Comparison of ENCODE assay signal across 8 cellular contexts in the genomic region with DNA sequence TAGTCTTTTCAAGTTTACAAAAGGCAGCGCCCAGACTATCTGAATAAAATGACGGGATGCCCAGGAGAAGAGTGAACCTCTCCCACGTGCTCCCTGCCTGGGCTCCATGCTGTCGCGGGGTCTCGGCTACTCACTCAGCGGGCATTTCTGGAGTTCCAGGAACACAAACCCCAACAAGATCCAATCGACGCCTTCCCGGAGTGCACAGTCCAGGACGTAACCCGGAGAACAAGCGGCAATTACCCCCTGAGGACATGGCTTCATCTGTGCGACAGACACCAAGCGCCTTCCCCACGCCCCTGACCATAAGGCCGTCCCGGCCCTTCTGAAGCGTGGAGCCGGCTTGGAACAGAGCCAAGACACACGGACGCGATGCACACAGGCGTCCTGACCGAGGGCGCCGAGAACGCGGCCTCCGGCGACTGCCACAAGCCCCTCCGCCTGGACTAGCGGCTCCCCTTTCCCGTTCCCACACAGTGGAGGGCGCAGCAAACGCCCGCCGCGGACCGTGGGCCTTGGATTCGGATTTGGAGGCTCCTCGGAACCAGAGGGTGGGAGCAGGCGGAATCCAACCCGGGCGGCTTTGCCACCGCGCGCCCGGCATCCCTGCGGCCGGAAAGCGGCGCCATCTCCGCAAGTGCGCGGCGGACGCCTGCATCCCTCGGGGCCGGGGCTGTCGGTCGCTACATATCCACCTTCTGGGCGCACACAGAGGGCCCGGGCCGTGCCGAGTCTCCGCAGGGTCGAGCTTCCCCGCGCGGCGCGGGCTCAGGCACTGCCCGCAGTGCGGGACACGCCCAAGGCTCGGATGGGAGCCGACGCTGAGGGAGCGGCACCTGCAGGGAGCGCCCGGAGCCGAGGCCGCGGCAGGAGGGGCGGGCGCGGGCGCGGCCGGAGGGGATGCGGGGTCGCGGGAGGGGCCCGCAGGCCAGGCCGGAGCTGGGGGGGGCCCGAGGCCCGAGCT. TPM values are rescaled to one million over a fixed set of nuclear protein-coding genes. Genes with fewer than 3 reads are reported as not detected.
DNase-seq lines count a peak whose midpoint lies in the region; ATAC-seq and TF ChIP-seq lines count a peak whose summit lies in the region.

No MANE protein-coding gene starts in this region.

- H3K36me3 ChIP-seq in BLaER1 = no peaks in the 10 kb centered on the region
- no peaks in the 10 kb centered on the region for H3K36me3 ChIP-seq in Panc1 (ENCODE audit: control insufficient read depth, insufficient read depth, low read length)
- H3K36me3 ChIP-seq in left ventricle myocardium inferior = no peaks in the 10 kb centered on the region

- H3K9me3 ChIP-seq in BLaER1 (no peaks in the 10 kb centered on the region), Panc1 (ENCODE audit: control insufficient read depth, insufficient read depth, low read depth, low read length) (no peaks in the 10 kb centered on the region), left ventricle myocardium inferior (replicated peaks) (no peaks in the 10 kb centered on the region)

- TF ChIP-seq CTCF in Panc1 (IDR thresholded peaks at IDR 0.05) (no peak), left ventricle myocardium inferior (IDR thresholded peaks at IDR 0.05; ENCODE audit: borderline replicate concordance) (no peak)

- ATAC-seq in GM19023 (IDR thresholded peaks at IDR 0.05; ENCODE audit: unreplicated experiment) = peak; percentile 36
- ATAC-seq in HG03196 (IDR thresholded peaks at IDR 0.05; ENCODE audit: unreplicated experiment) = peak; percentile 28
- peak; percentile 78 for ATAC-seq in Panc1

- in situ Hi-C loops in Panc1 (cut with HindIII; ENCODE audit: low pct_unique_long_range_greater_than_20kb, low sequenced_read_pairs) = no loop called here

- H3K4me3 Mint-ChIP-seq in activated naive CD8-positive, alpha-beta T cell treated with anti-CD3 and anti-CD28 coated beads for 36 hours = peak overlapping the region; percentile 84

- peaks cover 2% of the 10 kb centered on the region for H3K9me3 Mint-ChIP-seq in activated naive CD8-positive, alpha-beta T cell treated with anti-CD3 and anti-CD28 coated beads for 36 hours

- H3K27ac ChIP-seq in BLaER1 = peak overlapping the region; percentile 48; the same call in 1 of the 2 replicates
- H3K27ac ChIP-seq in Panc1 (ENCODE audit: low read length) = peak overlapping the region; percentile 86
- H3K27ac ChIP-seq in left ventricle myocardium inferior (replicated peaks) = peak overlapping the region; percentile 68

- CTCF ChIA-PET in Panc1 (lab: Charles Lee) = interaction anchor here (0.8 kb wide), 1 partner anchor 49 kb away, joined by 3 read pairs; no protein-coding TSS in a partner anchor

- H3K4me1 ChIP-seq in BLaER1 = peaks cover 14% of the 10 kb centered on the region
- peaks cover 18% of the 10 kb centered on the region for H3K4me1 ChIP-seq in Panc1 (ENCODE audit: control insufficient read depth, insufficient read depth, low read length)
- peaks cover 29% of the 10 kb centered on the region for H3K4me1 ChIP-seq in left ventricle myocardium inferior

- H3K27me3 Mint-ChIP-seq in activated naive CD8-positive, alpha-beta T cell treated with anti-CD3 and anti-CD28 coated beads for 36 hours = peaks cover 21% of the 10 kb centered on the region

- H3K4me3 ChIP-seq in BLaER1 (peak overlapping the region; percentile 82), Panc1 (ENCODE audit: low read depth in 2 of 2, low read length in 2 of 2) (peak overlapping the region; percentile 73 to 79), left ventricle myocardium inferior (peak overlapping the region; percentile 86)

- H4K20me1 ChIP-seq in BLaER1 = peaks cover 6% of the 10 kb centered on the region; the same call in 1 of the 2 replicates

- H3K9ac ChIP-seq in BLaER1 = peak overlapping the region; percentile 71

- H3K36me3 Mint-ChIP-seq in activated naive CD8-positive, alpha-beta T cell treated with anti-CD3 and anti-CD28 coated beads for 36 hours = no peaks in the 10 kb centered on the region

- intact Hi-C loops in Panc1 (cut with micrococcal nuclease; ENCODE audit: unreplicated experiment) = no loop called here
- intact Hi-C loops in left ventricle myocardium inferior (cut with micrococcal nuclease) = loop anchor here (10.0 kb wide), 1 partner anchor 95 kb away; no protein-coding TSS in a partner anchor
- intact Hi-C loops in posterior vena cava (cut with DNase I) = loop anchor here (5.0 kb wide), 1 partner anchor 162 kb away; no protein-coding TSS in a partner anchor

- POLR2A ChIA-PET in Panc1 (lab: Charles Lee) = no interaction called here

- no peak overlapping the region for H3K27ac Mint-ChIP-seq in activated naive CD8-positive, alpha-beta T cell treated with anti-CD3 and anti-CD28 coated beads for 36 hours

- no TSS peak for BruUV-seq in Panc1 (replicated peaks; lab: Mats Ljungman, UMichigan)

- peaks cover 25% of the 10 kb centered on the region for H3K4me1 Mint-ChIP-seq in activated naive CD8-positive, alpha-beta T cell treated with anti-CD3 and anti-CD28 coated beads for 36 hours

- DNase-seq in Panc1 (ENCODE audit: low read depth, low spot score) = no peak
- peak; percentile 55 for DNase-seq in activated naive CD8-positive, alpha-beta T cell treated with anti-CD3 and anti-CD28 coated beads for 36 hours
- peak; percentile 52 for DNase-seq in left ventricle myocardium inferior
- peak; percentile 88 for DNase-seq in posterior vena cava (ENCODE audit: low spot score)
- DNase-seq in HPDE6-E6E7 (ENCODE audit: extremely low spot score) = no peak

- peak overlapping the region; percentile 89 for H3K4me2 ChIP-seq in BLaER1

- peaks cover 35% of the 10 kb centered on the region for H3K27me3 ChIP-seq in BLaER1
- H3K27me3 ChIP-seq in Panc1 (ENCODE audit: control insufficient read depth, insufficient read depth, low read length) = no peaks in the 10 kb centered on the region
- no peaks in the 10 kb centered on the region for H3K27me3 ChIP-seq in left ventricle myocardium inferior (ENCODE audit: low read depth)

RNA-seq across cellular contexts. Expression of a gene that starts 0.7 kb away (rescaled TPM):
- total RNA-seq in Panc1 (2021; ENCODE audit: unreplicated experiment) = 58.4 TPM
- 93.9 TPM for polyA plus RNA-seq in Panc1 (2012; ENCODE audit: insufficient read length)
- total RNA-seq in activated naive CD8-positive, alpha-beta T cell treated with anti-CD3 and anti-CD28 coated beads for 36 hours = 1 to 10 TPM; 3.5 to 4.0 TPM
- total RNA-seq in left ventricle myocardium inferior = 6.9 TPM
- 10 to 100 TPM in 1 of 2 donors, 1 to 10 TPM in 1; 9.6 to 16.6 TPM for total RNA-seq in posterior vena cava

Comparison
In these comparisons a context has a peak if more than half of its experiments do, and no peak if none do; other contexts are left out.
1. ATAC-seq: peak in every context shown above with its lines; median percentile 78 in Panc1; 36 in GM19023; 28 in HG03196.
2. DNase-seq: peak in activated naive CD8-positive, alpha-beta T cell treated with anti-CD3 and anti-CD28 coated beads for 36 hours (single experiment), left ventricle myocardium inferior (single experiment) and posterior vena cava (single experiment); none in Panc1 (single experiment) and HPDE6-E6E7 (single experiment).
3. Peak in every context shown above with its lines, with median percentiles within 50 percentile points of each other: H3K27ac ChIP-seq and H3K4me3 ChIP-seq.